In genomic region chr20:45111799-45112471, GRCh38 we compare ENCODE assay signal across 8 cellular contexts. TPM values are rescaled to one million over a fixed set of nuclear protein-coding genes. Genes with fewer than 3 reads are reported as not detected.
DNase-seq lines count a peak whose midpoint lies in the region; ATAC-seq and TF ChIP-seq lines count a peak whose summit lies in the region.

No MANE protein-coding gene starts in this region.

- H3K27me3 ChIP-seq in KMS-11 (ENCODE audit: insufficient read depth, low read depth): no peaks in the 10 kb centered on the region

- H3K27ac ChIP-seq in KMS-11: no peak overlapping the region

- H3K27ac Mint-ChIP-seq in chondrocyte (ENCODE audit: unreplicated experiment) (no peak overlapping the region), nephron (no peak overlapping the region)

- no peak overlapping the region for H3K4me2 ChIP-seq in KMS-11

- H3K36me3 Mint-ChIP-seq in chondrocyte (ENCODE audit: low read depth) (no peaks in the 10 kb centered on the region), nephron (ENCODE audit: low read depth) (no peaks in the 10 kb centered on the region)

- H3K4me1 Mint-ChIP-seq in chondrocyte (ENCODE audit: low read depth): no peaks in the 10 kb centered on the region
- no peaks in the 10 kb centered on the region for H3K4me1 Mint-ChIP-seq in nephron

- DNase-seq in ELF-1 (ENCODE audit: low read depth, low spot score) (peak; percentile 22), chondrocyte (ENCODE audit: low spot score) (no peak), cortex of kidney (lab: John Stamatoyannopoulos, UW) (no peak)

- no peaks in the 10 kb centered on the region for H4K20me1 ChIP-seq in KMS-11 (ENCODE audit: insufficient read depth)

- H3K4me3 Mint-ChIP-seq in chondrocyte (ENCODE audit: unreplicated experiment) (no peak overlapping the region), nephron (no peak overlapping the region)

- no peaks in the 10 kb centered on the region for H3K9me3 Mint-ChIP-seq in chondrocyte (ENCODE audit: low read depth)
- H3K9me3 Mint-ChIP-seq in nephron: no peaks in the 10 kb centered on the region

- no peak overlapping the region for H2AFZ ChIP-seq in KMS-11 (ENCODE audit: low read depth)

- ATAC-seq in GM21825 (IDR thresholded peaks at IDR 0.05; ENCODE audit: unreplicated experiment): no peak
- no peak for ATAC-seq in HG03571 (IDR thresholded peaks at IDR 0.05; ENCODE audit: unreplicated experiment)
- no peak for ATAC-seq in HG02973 (IDR thresholded peaks at IDR 0.05; ENCODE audit: unreplicated experiment)

- H3K79me2 ChIP-seq in KMS-11 (ENCODE audit: insufficient read depth, low read depth): no peaks in the 10 kb centered on the region

- H3K4me3 ChIP-seq in KMS-11 (IDR thresholded peaks at IDR 0.05; ENCODE audit: insufficient read depth, low read depth, low read length): no peak overlapping the region

- no peak overlapping the region for H3K9ac ChIP-seq in KMS-11

- H3K36me3 ChIP-seq in KMS-11 (ENCODE audit: insufficient read depth): no peaks in the 10 kb centered on the region

- TF ChIP-seq CTCF in KMS-11 (conservative IDR thresholded peaks at IDR 0.05; ENCODE audit: low read depth, low read length) (peak; percentile 98), chondrocyte (IDR thresholded peaks at IDR 0.05) (peak; percentile 82), nephron (IDR thresholded peaks at IDR 0.05; ENCODE audit: unreplicated experiment in 3 of 3) (peak in 2 of 3 experiments; percentile 32 to 42)

- peaks cover 9% of the 10 kb centered on the region for H3K4me1 ChIP-seq in KMS-11 (ENCODE audit: low read depth, poor library complexity, severe bottlenecking)

- peaks cover 19% of the 10 kb centered on the region for H3K27me3 Mint-ChIP-seq in chondrocyte (ENCODE audit: low read depth)
- H3K27me3 Mint-ChIP-seq in nephron (ENCODE audit: low read depth): peaks cover 33% of the 10 kb centered on the region

RNA-seq across cellular contexts. Expression of gene WFDC5, which starts 3.0 kb away (rescaled TPM):
- total RNA-seq in chondrocyte: not detected in 3 replicates

RNA-seq across cellular contexts. Expression of gene KCNS1, which starts 11.0 kb away (rescaled TPM):
- 0.55 to 1.1 TPM (median 0.59 TPM) in 3 replicates for total RNA-seq in chondrocyte

RNA-seq across cellular contexts. Expression of gene WFDC12, which starts 12.3 kb away (rescaled TPM):
- total RNA-seq in chondrocyte: not detected in 3 replicates

Comparison
In these comparisons a context has a peak if more than half of its experiments do, and no peak if none do; other contexts are left out.
1. CTCF ChIP-seq: peak in every context shown above with its lines; median percentile 98 in KMS-11; 82 in chondrocyte; 37 in nephron.